9 cellular contexts compared by ENCODE assay signal in genomic region chr14:64801800-64802199, GRCh38.
DNase-seq lines count a peak whose midpoint lies in the region; ATAC-seq and TF ChIP-seq lines count a peak whose summit lies in the region.
"Had no signal": no experiment of that assay in that cellular context is flagged by ENCODE, and none has a peak within 500 bp of the region (broad histone marks: within the 10 kb centered on the region; RNA-seq: fewer than 3 reads in every experiment).

No MANE protein-coding gene starts in this region.

- H3K36me3 Mint-ChIP-seq in activated T-helper 17 cell treated with anti-CD3 and anti-CD28 coated beads, Interleukin-2, amount 50 U/mL, for 72 hours (ENCODE audit: low read depth), result no peaks in the 10 kb centered on the region

- WGBS in psoas muscle, 3 donors, result 88 to 95% (median 93%) methylated on average over 1 of the region's 1 CpG

- intact Hi-C loops in psoas muscle (cut with DNase I), result loop anchor here in 1 of 2 donors (5.0 kb wide), 1 partner anchor 91 kb away; no protein-coding TSS in a partner anchor
- intact Hi-C loops in left lung (cut with DNase I), result no loop called here

- H3K27me3 Mint-ChIP-seq in activated T-helper 17 cell treated with anti-CD3 and anti-CD28 coated beads, Interleukin-2, amount 50 U/mL, for 72 hours, result peaks cover 6% of the 10 kb centered on the region

- H3K36me3 ChIP-seq in psoas muscle (ENCODE audit: insufficient read depth in 1 of 2, low read depth in 1 of 2), result peaks cover 3 to 85% of the 10 kb centered on the region in 2 donors
- H3K36me3 ChIP-seq in left lung, result no peaks in the 10 kb centered on the region

- H3K9me3 Mint-ChIP-seq in activated T-helper 17 cell treated with anti-CD3 and anti-CD28 coated beads, Interleukin-2, amount 50 U/mL, for 72 hours, result no peaks in the 10 kb centered on the region

- H3K4me1 ChIP-seq in psoas muscle (peaks cover 11% of the 10 kb centered on the region), left lung (peaks cover 0 to under 1% of the 10 kb centered on the region in 2 donors)

- no peak overlapping the region for H3K4me3 ChIP-seq in coronary artery
- H3K4me3 ChIP-seq in psoas muscle, result no peak overlapping the region
- no peak overlapping the region for H3K4me3 ChIP-seq in left lung

- no peaks in the 10 kb centered on the region for H3K9me3 ChIP-seq in psoas muscle
- H3K9me3 ChIP-seq in left lung, result no peaks in the 10 kb centered on the region

- H3K4me1 Mint-ChIP-seq in activated T-helper 17 cell treated with anti-CD3 and anti-CD28 coated beads, Interleukin-2, amount 50 U/mL, for 72 hours, result no peaks in the 10 kb centered on the region

- H3K4me3 Mint-ChIP-seq in activated T-helper 17 cell treated with anti-CD3 and anti-CD28 coated beads, Interleukin-2, amount 50 U/mL, for 72 hours, result no peak overlapping the region

- DNase-seq in NCI-H748 (lab: John Stamatoyannopoulos, UW; ENCODE audit: unreplicated experiment) (peak; percentile 37), NCI-H748 treated with DMSO at 0.1 percent for 48 hours (lab: John Stamatoyannopoulos, UW) (no peak), M059J (ENCODE audit: low read depth) (peak; percentile 45), coronary artery (ENCODE audit: low spot score) (no peak), psoas muscle (no peak), left lung (no peak)

- TF ChIP-seq CTCF in coronary artery (IDR thresholded peaks at IDR 0.05) (peak; percentile 10), psoas muscle (IDR thresholded peaks at IDR 0.05) (peak; percentile 28), left lung (IDR thresholded peaks at IDR 0.05) (no peak)

- H3K27ac ChIP-seq in coronary artery, result no peak overlapping the region
- no peak overlapping the region for H3K27ac ChIP-seq in psoas muscle
- H3K27ac ChIP-seq in left lung, result no peak overlapping the region

- H3K27me3 ChIP-seq in psoas muscle (ENCODE audit: insufficient read depth in 3 of 3, low read length in 2 of 3), result no peaks in the 10 kb centered on the region
- no peaks in the 10 kb centered on the region for H3K27me3 ChIP-seq in left lung

- no peak overlapping the region for H3K27ac Mint-ChIP-seq in activated T-helper 17 cell treated with anti-CD3 and anti-CD28 coated beads, Interleukin-2, amount 50 U/mL, for 72 hours

- ATAC-seq in psoas muscle, result no peak
- ATAC-seq in HG03342 (IDR thresholded peaks at IDR 0.05; ENCODE audit: unreplicated experiment), result no peak
- ATAC-seq in activated T-helper 17 cell treated with anti-CD3 and anti-CD28 coated beads, Interleukin-2, amount 50 U/mL, for 72 hours (replicated peaks), result no peak
- ATAC-seq in left lung, result no peak
- ATAC-seq: sciatic nerve had no signal

Comparison
In these comparisons a context has a peak if more than half of its experiments do, and no peak if none do; other contexts are left out.
1. DNase-seq: peak in NCI-H748 (single experiment) and M059J (single experiment); none in NCI-H748 treated with DMSO at 0.1 percent for 48 hours (single experiment), coronary artery (single experiment), psoas muscle (0 of 2) and left lung (0 of 2).
2. CTCF ChIP-seq: peak in coronary artery (single experiment) and psoas muscle (single experiment); none in left lung (0 of 2).